ENCODE assay signal across 1 cellular context in the genomic region with DNA sequence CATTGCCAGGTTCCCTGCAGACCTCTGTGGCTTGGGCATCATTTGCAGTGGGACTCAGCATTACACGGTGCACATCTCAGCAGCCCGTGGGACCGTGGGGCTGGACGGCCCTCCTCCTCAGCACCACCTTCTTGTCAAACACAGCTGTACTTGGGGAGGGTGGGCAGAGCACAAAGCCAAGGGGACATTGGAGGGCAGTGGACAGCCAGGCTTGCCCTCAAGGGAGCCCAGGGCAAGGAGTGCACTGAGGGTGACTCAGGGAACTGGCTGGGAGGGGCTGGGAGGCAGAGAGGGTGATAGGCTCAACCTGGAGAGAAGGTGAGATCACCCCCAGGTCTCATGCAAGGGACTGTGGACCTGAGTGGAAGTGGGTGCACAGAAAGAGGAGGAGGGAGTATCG.
TF ChIP-seq lines count a peak whose summit lies in the region.

No MANE protein-coding gene starts in this region.

TF ChIP-seq in H1, 55 proteins besides CTCF, POLR2A, EP300 and RAD21:
- no peak for TF ChIP-seq ASH2L (IDR thresholded peaks at IDR 0.05; ENCODE audit: low read length)
- TF ChIP-seq RNF2 (IDR thresholded peaks at IDR 0.05; ENCODE audit: borderline replicate concordance, low read depth, low read length, missing control alignments, poor library complexity, severe bottlenecking) = no peak
- TF ChIP-seq POU5F1 (IDR thresholded peaks at IDR 0.05; ENCODE audit: low read depth, low read length) = no peak
- no peak for TF ChIP-seq ATF2 (IDR thresholded peaks at IDR 0.05; ENCODE audit: low read length)
- no peak for TF ChIP-seq EGR1 (IDR thresholded peaks at IDR 0.05; ENCODE audit: borderline replicate concordance, low read depth, low read length)
- TF ChIP-seq CHD2 (IDR thresholded peaks at IDR 0.05; ENCODE audit: low read length) = no peak
- no peak for TF ChIP-seq SP4 (IDR thresholded peaks at IDR 0.05; ENCODE audit: low read length)
- no peak for TF ChIP-seq BCL11A (IDR thresholded peaks at IDR 0.05; ENCODE audit: low read depth in 2 of 2, low read length in 2 of 2)
- TF ChIP-seq TCF12 (IDR thresholded peaks at IDR 0.05; ENCODE audit: low read depth, low read length) = no peak
- no peak for TF ChIP-seq KDM1A (IDR thresholded peaks at IDR 0.05; ENCODE audit: borderline replicate concordance, low read length)
- no peak for TF ChIP-seq BRCA1 (IDR thresholded peaks at IDR 0.05; ENCODE audit: low read depth, low read length)
- no peak for TF ChIP-seq RXRA (IDR thresholded peaks at IDR 0.05; ENCODE audit: insufficient read depth, low read depth, low read length)
- no peak for TF ChIP-seq ZNF274 (IDR thresholded peaks at IDR 0.05; ENCODE audit: borderline replicate concordance, extremely low read depth, low read length)
- no peak for TF ChIP-seq SIX5 (IDR thresholded peaks at IDR 0.05; ENCODE audit: low read depth, low read length)
- TF ChIP-seq CEBPB (IDR thresholded peaks at IDR 0.05; ENCODE audit: low read depth, low read length) = no peak
- no peak for TF ChIP-seq SUZ12 (IDR thresholded peaks at IDR 0.05; ENCODE audit: low read length)
- no peak for TF ChIP-seq MAFK (IDR thresholded peaks at IDR 0.05; ENCODE audit: low read depth, low read length)
- TF ChIP-seq PHF8 (conservative IDR thresholded peaks at IDR 0.05; ENCODE audit: low read depth, low read length) = no peak
- no peak for TF ChIP-seq SIRT6 (IDR thresholded peaks at IDR 0.05; ENCODE audit: low read length)
- TF ChIP-seq TEAD4 (IDR thresholded peaks at IDR 0.05; ENCODE audit: low read depth, low read length) = no peak
TF ChIP-seq in H1: peak in this region for 0.
